In the genomic region with DNA sequence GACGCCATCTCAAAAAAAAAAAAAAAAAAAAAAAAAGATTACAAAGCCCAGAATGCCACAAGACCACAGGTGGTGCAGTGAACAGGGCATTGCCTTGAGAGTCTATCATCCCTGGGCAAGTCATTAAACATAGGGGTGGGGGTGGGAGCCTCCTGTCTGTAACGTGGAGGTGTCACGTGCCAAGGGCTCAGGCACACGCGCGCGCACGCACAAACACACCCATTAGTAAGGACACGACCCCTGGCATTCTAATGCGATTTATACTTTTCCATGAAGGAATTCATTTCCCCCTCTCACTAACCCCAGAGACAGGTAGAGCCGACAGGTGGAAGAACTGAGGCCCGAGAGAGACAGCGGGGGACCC, we compare ENCODE assay signal across 8 cellular contexts. TPM values are rescaled to one million over a fixed set of nuclear protein-coding genes. Genes with fewer than 3 reads are reported as not detected.
A peak's percentile ranks its signal among the peaks of the same experiment; 100 is the strongest.
DNase-seq lines count a peak whose midpoint lies in the region; ATAC-seq and TF ChIP-seq lines count a peak whose summit lies in the region.

No MANE protein-coding gene starts in this region.

- ATAC-seq in left lobe of liver (peak; percentile 5), GM21786 (IDR thresholded peaks at IDR 0.05; ENCODE audit: unreplicated experiment) (no peak), HG03159 (IDR thresholded peaks at IDR 0.05; ENCODE audit: unreplicated experiment) (no peak)

- TF ChIP-seq EP300 in transverse colon (IDR thresholded peaks at IDR 0.05; ENCODE audit: low read depth) = no peak

- DNase-seq in HFFc6 (no peak), left lobe of liver (ENCODE audit: low spot score) (no peak), transverse colon (no peak), EL (no peak)
- no peak for DNase-seq in activated naive CD8-positive, alpha-beta T cell treated with anti-CD3 and anti-CD28 coated beads for 36 hours

- H2AFZ ChIP-seq in ACC112 (ENCODE audit: low read length, unreplicated experiment) = no peak overlapping the region

- H3K27me3 ChIP-seq in ACC112 (ENCODE audit: insufficient read depth, low read length) = no peaks in the 10 kb centered on the region
- no peaks in the 10 kb centered on the region for H3K27me3 ChIP-seq in transverse colon

- no peak overlapping the region for H3K27ac Mint-ChIP-seq in HFFc6
- no peak overlapping the region for H3K27ac Mint-ChIP-seq in activated naive CD8-positive, alpha-beta T cell treated with anti-CD3 and anti-CD28 coated beads for 36 hours

- H3K4me3 Mint-ChIP-seq in HFFc6 = peak overlapping the region; percentile 80
- H3K4me3 Mint-ChIP-seq in activated naive CD8-positive, alpha-beta T cell treated with anti-CD3 and anti-CD28 coated beads for 36 hours = peak overlapping the region; percentile 67

- H3K79me2 ChIP-seq in ACC112 (ENCODE audit: control insufficient read depth, insufficient read depth, low read length, unreplicated experiment) = peaks cover 16% of the 10 kb centered on the region

- peaks cover 36% of the 10 kb centered on the region for H3K4me1 Mint-ChIP-seq in HFFc6 (ENCODE audit: low read depth)
- peaks cover 26% of the 10 kb centered on the region for H3K4me1 Mint-ChIP-seq in activated naive CD8-positive, alpha-beta T cell treated with anti-CD3 and anti-CD28 coated beads for 36 hours

- peaks cover 6% of the 10 kb centered on the region for H3K27me3 Mint-ChIP-seq in HFFc6 (ENCODE audit: insufficient read depth)
- H3K27me3 Mint-ChIP-seq in activated naive CD8-positive, alpha-beta T cell treated with anti-CD3 and anti-CD28 coated beads for 36 hours = peaks cover 42% of the 10 kb centered on the region

- no peak for TF ChIP-seq POLR2A in transverse colon (IDR thresholded peaks at IDR 0.05)

- H3K4me3 ChIP-seq in ACC112 (ENCODE audit: low read depth, low read length) (peak overlapping the region; percentile 90), transverse colon (peak overlapping the region; percentile 30 to 72 (median 56))

- H3K4me1 ChIP-seq in ACC112 (ENCODE audit: control insufficient read depth, insufficient read depth, low read length, unreplicated experiment) (peaks cover 3% of the 10 kb centered on the region), transverse colon (peaks cover 0 to 45% (median 33%) of the 10 kb centered on the region in 4 donors)

- no peaks in the 10 kb centered on the region for H3K9me3 ChIP-seq in transverse colon

- H3K27ac ChIP-seq in ACC112 (ENCODE audit: low read depth, low read length) = no peak overlapping the region
- H3K27ac ChIP-seq in transverse colon = peak overlapping the region; percentile 74 to 90 (median 85)

- in situ Hi-C loops in transverse colon (cut with MboI; ENCODE audit: low pct_ligation_motif_present in 1 of 4, low pct_unique_long_range_greater_than_20kb in 1 of 4, low sequenced_read_pairs in 3 of 4) = loop anchor here in 1 of 4 donors (25.0 kb wide), 1 partner anchor 160 kb away; a partner anchor contains a TSS

- intact Hi-C loops in transverse colon (cut with DNase I; ENCODE audit: low total_unique reads) = no loop called here

- WGBS in transverse colon (ENCODE audit: low coverage in 1 of 2), 2 donors = 3% methylated on average over 13 of the region's 13 CpGs; no CpG with 5 or more reads in 1 of the 2 donors

- no peaks in the 10 kb centered on the region for H3K36me3 ChIP-seq in ACC112 (ENCODE audit: insufficient read depth, low read length)
- H3K36me3 ChIP-seq in transverse colon = no peaks in the 10 kb centered on the region

- no peaks in the 10 kb centered on the region for H3K9me3 Mint-ChIP-seq in HFFc6
- no peaks in the 10 kb centered on the region for H3K9me3 Mint-ChIP-seq in activated naive CD8-positive, alpha-beta T cell treated with anti-CD3 and anti-CD28 coated beads for 36 hours

- no peak for TF ChIP-seq CTCF in HFFc6 (IDR thresholded peaks at IDR 0.05)
- TF ChIP-seq CTCF in transverse colon (IDR thresholded peaks at IDR 0.05) = no peak

- no peaks in the 10 kb centered on the region; the same call in 1 of the 2 replicates for H3K36me3 Mint-ChIP-seq in HFFc6 (ENCODE audit: low read depth)
- no peaks in the 10 kb centered on the region for H3K36me3 Mint-ChIP-seq in activated naive CD8-positive, alpha-beta T cell treated with anti-CD3 and anti-CD28 coated beads for 36 hours

RNA-seq across cellular contexts. Expression of a gene that starts 5.8 kb away (rescaled TPM):
- 10 to 100 TPM; 27.6 to 42.3 (median 29.2) TPM for total RNA-seq in HFFc6 (2021; fragmentation: NEBNext Ultra II Directional; extraction: Animal tissue kit (Norgen Biotek cat#: 25700))
- 10 to 100 TPM; 11.6 to 12.9 TPM for total RNA-seq in activated naive CD8-positive, alpha-beta T cell treated with anti-CD3 and anti-CD28 coated beads for 36 hours
- total RNA-seq in left lobe of liver (49.6 TPM), transverse colon (10 to 100 TPM in 1 of 4 donors, 1 to 10 TPM in 3; 6.4 to 10.1 (median 7.7) TPM)

RNA-seq across cellular contexts. Expression of a gene that starts 21.3 kb away (rescaled TPM):
- total RNA-seq in HFFc6 (2021; fragmentation: NEBNext Ultra II Directional; extraction: Animal tissue kit (Norgen Biotek cat#: 25700)) = not detected
- not detected for total RNA-seq in activated naive CD8-positive, alpha-beta T cell treated with anti-CD3 and anti-CD28 coated beads for 36 hours
- 0.65 TPM for total RNA-seq in left lobe of liver
- total RNA-seq in transverse colon = not detected

RNA-seq across cellular contexts. Expression of a gene that starts 42.2 kb away (rescaled TPM):
- total RNA-seq in HFFc6 (2021; fragmentation: NEBNext Ultra II Directional; extraction: Animal tissue kit (Norgen Biotek cat#: 25700)) = 10 to 100 TPM; 18.3 to 25.4 (median 20.9) TPM
- 10 to 100 TPM; 20.2 to 21.9 TPM for total RNA-seq in activated naive CD8-positive, alpha-beta T cell treated with anti-CD3 and anti-CD28 coated beads for 36 hours
- total RNA-seq in left lobe of liver (9.7 TPM), transverse colon (10 to 100 TPM; 12.7 to 86.8 (median 40.6) TPM)

RNA-seq across cellular contexts. Expression of a gene that starts 47.3 kb away (rescaled TPM):
- total RNA-seq in HFFc6 (2021; fragmentation: NEBNext Ultra II Directional; extraction: Animal tissue kit (Norgen Biotek cat#: 25700)) = 100 to 1,000 TPM; 306 to 371 (median 357) TPM
- 100 to 1,000 TPM; 656 to 671 TPM for total RNA-seq in activated naive CD8-positive, alpha-beta T cell treated with anti-CD3 and anti-CD28 coated beads for 36 hours
- total RNA-seq in left lobe of liver (136 TPM), transverse colon (100 to 1,000 TPM in 3 of 4 donors, 10 to 100 TPM in 1; 89.4 to 292 (median 217) TPM)
